Comparison of ENCODE assay signal across 8 cellular contexts in the genomic region with DNA sequence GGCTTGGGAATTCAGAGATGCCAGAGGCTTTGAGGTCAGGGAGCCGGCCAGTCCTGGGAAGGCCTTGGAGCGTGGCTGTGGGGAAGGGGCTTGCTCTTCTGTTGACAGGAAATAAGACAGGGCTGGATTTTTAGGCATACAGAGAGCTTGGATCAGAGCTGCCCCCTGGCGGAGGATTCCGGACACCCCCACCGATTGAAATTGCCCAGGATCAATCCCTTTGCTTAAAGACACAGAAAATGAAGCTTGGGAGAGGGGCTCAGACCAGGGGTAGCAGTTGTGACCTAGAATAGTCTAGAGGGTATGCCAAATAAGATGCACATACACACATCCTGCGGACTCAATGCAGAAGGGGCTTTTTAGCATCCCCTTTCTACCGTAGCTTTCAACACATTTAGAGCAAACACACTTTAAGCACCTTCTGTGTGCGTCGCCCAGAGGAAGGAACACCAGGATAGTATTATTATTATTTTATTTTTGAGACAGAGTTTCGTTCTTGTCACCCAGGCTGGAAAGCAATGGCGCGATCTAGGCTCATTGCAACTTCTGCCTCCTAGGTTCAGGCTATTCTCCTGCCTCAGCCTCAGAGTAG.
DNase-seq lines count a peak whose midpoint lies in the region; ATAC-seq and TF ChIP-seq lines count a peak whose summit lies in the region.

No MANE protein-coding gene starts in this region.

- peaks cover 6% of the 10 kb centered on the region for H3K36me3 Mint-ChIP-seq in activated naive CD8-positive, alpha-beta T cell

- no peaks in the 10 kb centered on the region for H3K9me3 Mint-ChIP-seq in activated naive CD8-positive, alpha-beta T cell (ENCODE audit: low read depth)

- peak overlapping the region; percentile 79 for H3K4me3 Mint-ChIP-seq in activated naive CD8-positive, alpha-beta T cell

- no peak for TF ChIP-seq EP300 in Ishikawa (IDR thresholded peaks at IDR 0.05; ENCODE audit: borderline replicate concordance)

- H3K27ac Mint-ChIP-seq in activated naive CD8-positive, alpha-beta T cell, result peak overlapping the region; percentile 54

- peaks cover 5% of the 10 kb centered on the region for H3K27me3 Mint-ChIP-seq in activated naive CD8-positive, alpha-beta T cell

- peaks cover 42% of the 10 kb centered on the region for H3K4me1 Mint-ChIP-seq in activated naive CD8-positive, alpha-beta T cell (ENCODE audit: low read depth)

- ATAC-seq in HG03025 (IDR thresholded peaks at IDR 0.05; ENCODE audit: low FRiP score, unreplicated experiment), result no peak

- DNase-seq in D341Med (ENCODE audit: low spot score), result peak; percentile 78
- DNase-seq in SKM-1 treated with dmso at 0.1 percent for 144 hours (lab: John Stamatoyannopoulos, UW; ENCODE audit: unreplicated experiment), result peak; percentile 35
- DNase-seq in hepatic stellate cell (ENCODE audit: low spot score), result peak; percentile 73
- DNase-seq in stimulated activated CD4-positive, alpha-beta T cell treated with anti-CD3 and anti-CD28 coated beads, Interleukin-1b, Interleukin-23, amount 100 ng/mL, for 48 hours, result peak; percentile 62
- no peak for DNase-seq in putamen (ENCODE audit: low spot score)

- peak; percentile 76 for TF ChIP-seq RAD21 in Ishikawa (IDR thresholded peaks at IDR 0.05; ENCODE audit: low read depth)

TF ChIP-seq in Ishikawa, 13 proteins besides CTCF, POLR2A, EP300 and RAD21:
- TF ChIP-seq ZBTB7A (IDR thresholded peaks at IDR 0.05; ENCODE audit: low read depth), result 0 out of 2 replicates have a peak, but pooled peaks have one; percentile 51
- TF ChIP-seq TCF12 (IDR thresholded peaks at IDR 0.05; ENCODE audit: low read depth), result no peak
